8 cellular contexts compared by ENCODE assay signal in genomic region chr7:2522780-2523433, GRCh38. TPM values are rescaled to one million over a fixed set of nuclear protein-coding genes. Genes with fewer than 3 reads are reported as not detected.
DNase-seq lines count a peak whose midpoint lies in the region; ATAC-seq and TF ChIP-seq lines count a peak whose summit lies in the region.

No MANE protein-coding gene starts in this region.

- 0 out of 2 replicates have a peak, but pooled peaks cover 9% of the 10 kb centered on the region for H4K20me1 ChIP-seq in IMR-90 (ENCODE audit: insufficient read depth, low read length)

- H3K79me1 ChIP-seq in IMR-90 (ENCODE audit: low read depth in 1 of 2, low read length in 2 of 2): peaks cover 0 to 4% of the 10 kb centered on the region in 2 experiments; a peak in 1 of 4 replicates

- no peaks in the 10 kb centered on the region for H3K36me3 ChIP-seq in IMR-90 (ENCODE audit: control insufficient read depth, insufficient read depth, low read length)
- peaks cover 4% of the 10 kb centered on the region for H3K36me3 ChIP-seq in adipocyte (ENCODE audit: control insufficient read depth, insufficient read depth, low read length, severe bottlenecking)
- H3K36me3 ChIP-seq in ascending aorta: no peaks in the 10 kb centered on the region

- no peak overlapping the region for H3K23ac ChIP-seq in IMR-90 (ENCODE audit: low read depth, low read length)

- dilution Hi-C loops in IMR-90 (cut with HindIII; ENCODE audit: low sequenced_read_pairs, unreplicated experiment): no loop called here

- intact Hi-C loops in IMR-90 (cut with micrococcal nuclease) (no loop called here), ascending aorta (cut with DNase I) (no loop called here)

- in situ Hi-C loops in IMR-90 (cut with MboI; ENCODE audit: low sequenced_read_pairs): no loop called here

- H2AK9ac ChIP-seq in IMR-90 (replicated peaks; ENCODE audit: low read depth, low read length, poor library complexity): peak overlapping the region; percentile 68

- H2BK120ac ChIP-seq in IMR-90 (ENCODE audit: low read depth, low read length): no peak overlapping the region

- TF ChIP-seq RAD21 in IMR-90 (IDR thresholded peaks at IDR 0.05; ENCODE audit: low read length): no peak

- H3K27ac ChIP-seq in IMR-90 (ENCODE audit: insufficient read depth, low read length) (no peak overlapping the region), substantia nigra (ENCODE audit: low read depth, low read length, poor library complexity, severe bottlenecking) (peak overlapping the region; percentile 74), ascending aorta (no peak overlapping the region)

- H3K4me3 ChIP-seq in IMR-90 (ENCODE audit: insufficient read depth, low read depth, low read length): no peak overlapping the region
- H3K4me3 ChIP-seq in adipocyte (ENCODE audit: low read length): peak overlapping the region; percentile 12
- H3K4me3 ChIP-seq in ascending aorta: peak overlapping the region in 1 of 2 donors; percentile 74

- no peak overlapping the region for H2BK20ac ChIP-seq in IMR-90 (ENCODE audit: low read depth, low read length)

- H3K4me1 ChIP-seq in IMR-90 (ENCODE audit: control insufficient read depth, insufficient read depth, low read length): peaks cover 22% of the 10 kb centered on the region
- H3K4me1 ChIP-seq in adipocyte (ENCODE audit: control insufficient read depth, insufficient read depth, low read length): peaks cover 55% of the 10 kb centered on the region
- peaks cover 6 to 26% of the 10 kb centered on the region in 2 donors for H3K4me1 ChIP-seq in ascending aorta

- no peak overlapping the region for H3K14ac ChIP-seq in IMR-90 (replicated peaks; ENCODE audit: low read depth, low read length)

- POLR2A ChIA-PET in IMR-90 (lab: Charles Lee; ENCODE audit: unreplicated experiment): no interaction called here

- TF ChIP-seq CTCF in IMR-90 (conservative IDR thresholded peaks at IDR 0.05; ENCODE audit: low read depth, low read length): no peak
- TF ChIP-seq CTCF in ascending aorta (IDR thresholded peaks at IDR 0.05): no peak

- DNase-seq in CD1c-positive myeloid dendritic cell (ENCODE audit: extremely low spot score) (peak; percentile 10), IMR-90 (no peak), adipocyte (ENCODE audit: low read depth) (peak; percentile 68), kidney tubule cell (ENCODE audit: low spot score) (peak; percentile 81), substantia nigra (lab: John Stamatoyannopoulos, UW) (no peak), globus pallidus (ENCODE audit: low spot score) (no peak), ascending aorta (ENCODE audit: low spot score in 2 of 2) (no peak)
- no peak for DNase-seq in activated CD4-positive, CD25-positive, alpha-beta regulatory T cell treated with anti-CD3 and anti-CD28 coated beads, Interleukin-2, amount 50 U/mL, for 72 hours

- H2AK5ac ChIP-seq in IMR-90 (ENCODE audit: low read depth, low read length): peak overlapping the region; percentile 59

- H3K9ac ChIP-seq in IMR-90 (ENCODE audit: low read depth, low read length) (no peak overlapping the region), adipocyte (ENCODE audit: low read length) (peak overlapping the region; percentile 61)

- peaks cover 3% of the 10 kb centered on the region; the same call in 1 of the 2 replicates for H3K9me1 ChIP-seq in IMR-90 (ENCODE audit: insufficient read depth, low read length)

- no peak overlapping the region for H2AFZ ChIP-seq in IMR-90 (replicated peaks; ENCODE audit: low read length, poor library complexity)

- 100% methylated on average over 2 of the region's 19 CpGs; no CpG with 5 or more reads in 1 of the 2 experiments for WGBS in IMR-90 (ENCODE audit: extremely low coverage in 2 of 2, insufficient read length in 1 of 2), 2 experiments

- CTCF ChIA-PET in IMR-90 (lab: Yijun Ruan, JAX): no interaction called here

- H4K5ac ChIP-seq in IMR-90 (ENCODE audit: low read depth, low read length): no peak overlapping the region

- no peak overlapping the region; the same call in 1 of the 2 replicates for H4K91ac ChIP-seq in IMR-90 (ENCODE audit: insufficient read depth, low read depth, low read length)

- no peak for TF ChIP-seq POLR2A in IMR-90 (IDR thresholded peaks at IDR 0.05; ENCODE audit: low read depth, low read length)

- H3K4ac ChIP-seq in IMR-90 (ENCODE audit: low read depth, low read length): no peak overlapping the region

- H3K56ac ChIP-seq in IMR-90 (ENCODE audit: extremely low read depth, insufficient read depth, low read length): no peak overlapping the region

- H3K27me3 ChIP-seq in IMR-90 (ENCODE audit: control insufficient read depth, insufficient read depth, low read length) (no peaks in the 10 kb centered on the region), adipocyte (replicated peaks; ENCODE audit: control insufficient read depth, insufficient read depth, low read length) (no peaks in the 10 kb centered on the region), ascending aorta (peaks cover 26% of the 10 kb centered on the region)

- H2BK5ac ChIP-seq in IMR-90 (ENCODE audit: low read depth, low read length, poor library complexity, severe bottlenecking): no peak overlapping the region

- H3K18ac ChIP-seq in IMR-90 (ENCODE audit: low read depth, low read length): no peak overlapping the region

- no peak overlapping the region for H4K8ac ChIP-seq in IMR-90 (ENCODE audit: low read depth in 2 of 2, low read length in 2 of 2)

- no peak overlapping the region for H3K4me2 ChIP-seq in IMR-90 (ENCODE audit: low read depth, low read length)

- no peak for ATAC-seq in IMR-90 (ENCODE audit: low read depth)

- no peak overlapping the region for H2BK15ac ChIP-seq in IMR-90 (ENCODE audit: low read depth, low read length)

- no TSS peak for BruUV-seq in IMR-90 (replicated peaks; lab: Mats Ljungman, UMichigan)

- H3K9me3 ChIP-seq in IMR-90 (ENCODE audit: control insufficient read depth, insufficient read depth, low read length) (no peaks in the 10 kb centered on the region), adipocyte (ENCODE audit: control insufficient read depth, low read length) (no peaks in the 10 kb centered on the region), ascending aorta (no peaks in the 10 kb centered on the region)

TF ChIP-seq in IMR-90, 13 proteins besides CTCF, POLR2A, EP300 and RAD21:
- TF ChIP-seq CHD1 (IDR thresholded peaks at IDR 0.05; ENCODE audit: low read depth, low read length) (no peak), SMC3 (IDR thresholded peaks at IDR 0.05; ENCODE audit: low read depth, low read length) (no peak), CEBPB (IDR thresholded peaks at IDR 0.05; ENCODE audit: low read depth, low read length) (no peak), NFE2L2 (IDR thresholded peaks at IDR 0.05; ENCODE audit: low read depth, low read length) (no peak)
TF ChIP-seq in IMR-90: peak in this region for 0.

RNA-seq across cellular contexts. Expression of gene LFNG, which starts 3.3 kb away (rescaled TPM):
- total RNA-seq in IMR-90 (2012; rRNA removed): 1.4 and 1.8 TPM in 2 replicates
- 5.1 and 5.3 TPM in 2 replicates for polyA plus RNA-seq in IMR-90 (2012; rRNA removed)
- polyA plus RNA-seq in IMR-90 (2012; cell fraction: cytosol; rRNA removed): 3.8 and 5.3 TPM in 2 replicates
- polyA plus RNA-seq in IMR-90 (2012; cell fraction: nucleus; rRNA removed; ENCODE audit: low replicate concordance): 11.2 and 22.5 TPM in 2 replicates
- total RNA-seq in ascending aorta: 102 TPM

RNA-seq across cellular contexts. Expression of gene BRAT1, which starts 32.4 kb away (rescaled TPM):
- total RNA-seq in IMR-90 (2012; rRNA removed) (5.8 and 6.8 TPM in 2 replicates), ascending aorta (84.0 TPM)
- polyA plus RNA-seq in IMR-90 (2012; rRNA removed): 21.9 and 27.5 TPM in 2 replicates
- 19.5 and 22.3 TPM in 2 replicates for polyA plus RNA-seq in IMR-90 (2012; cell fraction: cytosol; rRNA removed)
- 62.8 and 177 TPM in 2 replicates for polyA plus RNA-seq in IMR-90 (2012; cell fraction: nucleus; rRNA removed; ENCODE audit: low replicate concordance)

RNA-seq across cellular contexts. Expression of gene IQCE, which starts 35.9 kb away (rescaled TPM):
- 5.0 and 6.7 TPM in 2 replicates for total RNA-seq in IMR-90 (2012; rRNA removed)
- polyA plus RNA-seq in IMR-90 (2012; rRNA removed): 6.3 and 8.1 TPM in 2 replicates
- polyA plus RNA-seq in IMR-90 (2012; cell fraction: cytosol; rRNA removed): 3.9 and 16.6 TPM in 2 replicates
- polyA plus RNA-seq in IMR-90 (2012; cell fraction: nucleus; rRNA removed; ENCODE audit: low replicate concordance): 15.9 and 17.4 TPM in 2 replicates
- total RNA-seq in ascending aorta: 11.4 TPM

RNA-seq across cellular contexts. Expression of gene GRIFIN, which starts 46.7 kb away (rescaled TPM):
- total RNA-seq in IMR-90 (2012; rRNA removed) (not detected in 2 replicates), ascending aorta (not detected)
- not detected in 2 replicates for polyA plus RNA-seq in IMR-90 (2012; rRNA removed)
- not detected in 2 replicates for polyA plus RNA-seq in IMR-90 (2012; cell fraction: cytosol; rRNA removed)
- not detected in 2 replicates for polyA plus RNA-seq in IMR-90 (2012; cell fraction: nucleus; rRNA removed; ENCODE audit: low replicate concordance)

Comparison
In these comparisons a context has a peak if more than half of its experiments do, and no peak if none do; other contexts are left out.
1. DNase-seq: peak in CD1c-positive myeloid dendritic cell (single experiment), adipocyte (single experiment) and kidney tubule cell (single experiment); none in IMR-90 (single experiment), substantia nigra (0 of 49), globus pallidus (single experiment), ascending aorta (0 of 2) and activated CD4-positive, CD25-positive, alpha-beta regulatory T cell treated with anti-CD3 and anti-CD28 coated beads, Interleukin-2, amount 50 U/mL, for 72 hours (single experiment).
2. RNA of gene LFNG, which starts 3.3 kb away (total RNA-seq): 102 TPM in ascending aorta (single experiment); 1.4 to 1.8 TPM in IMR-90; every median in the first group is over 10 times any median in the second.
3. RNA of gene BRAT1, which starts 32.4 kb away (total RNA-seq): 84.0 TPM in ascending aorta (single experiment); 5.8 to 6.8 TPM in IMR-90; every median in the first group is over 10 times any median in the second.